In genomic region chr11:57288771-57289579, GRCh38 we compare ENCODE assay signal across 9 cellular contexts.
A peak's percentile ranks its signal among the peaks of the same experiment; 100 is the strongest.
DNase-seq lines count a peak whose midpoint lies in the region; ATAC-seq and TF ChIP-seq lines count a peak whose summit lies in the region.
"Had no signal": no experiment of that assay in that cellular context is flagged by ENCODE, and none has a peak within 500 bp of the region (broad histone marks: within the 10 kb centered on the region; RNA-seq: fewer than 3 reads in every experiment).

No MANE protein-coding gene starts in this region.

- no peak for ATAC-seq in HG03354 (IDR thresholded peaks at IDR 0.05; ENCODE audit: poor library complexity, severe bottlenecking, unreplicated experiment)
- ATAC-seq in HG03175 (IDR thresholded peaks at IDR 0.05; ENCODE audit: unreplicated experiment), result no peak

- no peaks in the 10 kb centered on the region for H3K9me3 ChIP-seq in NT2/D1 (ENCODE audit: insufficient read depth, low read length)

- peak; percentile 62 for DNase-seq in DMS53 (lab: John Stamatoyannopoulos, UW)
- DNase-seq in DMS53 treated with DMSO at 0.1 percent for 48 hours (lab: John Stamatoyannopoulos, UW; ENCODE audit: unreplicated experiment), result no peak
- no peak for DNase-seq in NT2/D1 (ENCODE audit: low read depth, low spot score)
- peak; percentile 88 to 89 for DNase-seq in foreskin fibroblast
- no peak for DNase-seq in NCI-H187 (lab: John Stamatoyannopoulos, UW)

- H3K27ac ChIP-seq in skin epidermis, result peak overlapping the region in 14 of 21 experiments; percentile 17 to 70 (median 54)
- H3K27ac ChIP-seq: 22Rv1 had no signal

- H3K9ac ChIP-seq in NT2/D1 (ENCODE audit: insufficient read length, low read depth), result peak overlapping the region; percentile 33

- H3K27me3 ChIP-seq in NT2/D1 (ENCODE audit: insufficient read depth, insufficient read length), result no peaks in the 10 kb centered on the region

- no peak for TF ChIP-seq CTCF in foreskin fibroblast (IDR thresholded peaks at IDR 0.05; ENCODE audit: low read depth, low read length)

- no peaks in the 10 kb centered on the region for H3K36me3 ChIP-seq in NT2/D1 (ENCODE audit: insufficient read depth, insufficient read length, low read length)

- H3K4me3 ChIP-seq in NT2/D1 (ENCODE audit: insufficient read length, low read depth), result no peak overlapping the region
- no peak overlapping the region for H3K4me3 ChIP-seq in foreskin fibroblast (ENCODE audit: low read depth in 1 of 2, low read length in 2 of 2)
- no peak overlapping the region for H3K4me3 ChIP-seq in skin epidermis

- peaks cover 18% of the 10 kb centered on the region for H3K4me1 ChIP-seq in NT2/D1 (ENCODE audit: insufficient read depth, insufficient read length)

Comparison
In these comparisons a context has a peak if more than half of its experiments do, and no peak if none do; other contexts are left out.
1. DNase-seq: peak in DMS53 (single experiment) and foreskin fibroblast (2 of 2); none in DMS53 treated with DMSO at 0.1 percent for 48 hours (single experiment), NT2/D1 (single experiment) and NCI-H187 (0 of 2).